8 cellular contexts compared by ENCODE assay signal in the genomic region with DNA sequence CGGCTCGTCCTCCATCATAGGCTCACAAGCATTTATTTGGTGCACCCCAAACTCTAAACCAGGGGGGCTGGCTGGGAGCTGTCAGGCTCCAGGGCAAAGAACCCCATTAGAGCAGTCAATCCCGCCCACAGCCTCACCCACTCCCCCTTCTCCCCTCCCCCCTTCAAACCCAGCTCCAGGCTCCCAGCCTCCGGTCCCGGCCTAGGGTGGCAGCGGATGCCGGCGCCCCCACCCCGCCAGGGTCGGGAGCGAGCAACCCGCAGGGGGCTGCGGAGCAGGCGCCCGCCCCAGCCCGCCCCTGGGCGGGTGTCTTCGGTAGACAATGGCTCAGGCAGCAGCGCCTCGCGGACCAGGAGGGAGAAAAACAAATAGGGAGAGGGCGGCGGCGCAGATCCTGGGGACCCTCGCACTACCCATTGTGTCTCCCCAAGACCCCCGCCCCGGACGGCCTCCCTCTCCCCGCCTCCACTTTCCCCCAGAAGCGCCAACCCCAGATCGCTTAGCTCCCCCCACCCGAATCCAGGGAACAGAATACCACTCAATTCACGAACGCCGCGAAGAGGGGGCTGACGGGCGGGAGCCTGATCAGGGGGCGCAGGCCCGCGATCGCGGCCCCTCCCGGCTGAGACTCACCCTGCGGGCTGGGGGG. TPM values are rescaled to one million over a fixed set of nuclear protein-coding genes. Genes with fewer than 3 reads are reported as not detected.
A peak's percentile ranks its signal among the peaks of the same experiment; 100 is the strongest.
DNase-seq lines count a peak whose midpoint lies in the region; ATAC-seq and TF ChIP-seq lines count a peak whose summit lies in the region.

No MANE protein-coding gene starts in this region.

- TF ChIP-seq CTCF in AG10803 (conservative IDR thresholded peaks at IDR 0.05; ENCODE audit: low read length) (no peak), WERI-Rb-1 (IDR thresholded peaks at IDR 0.05; ENCODE audit: low read depth, low read length) (no peak), fibroblast of the aortic adventitia (IDR thresholded peaks at IDR 0.05; ENCODE audit: insufficient read depth, low read length) (no peak), ovary (IDR thresholded peaks at IDR 0.05) (no peak)

- H3K9me2 ChIP-seq in GM23248 (ENCODE audit: insufficient read depth) = no peaks in the 10 kb centered on the region

- H3K27me3 ChIP-seq in GM23248 (replicated peaks; ENCODE audit: insufficient read depth) = peaks cover 20% of the 10 kb centered on the region; the same call in 1 of the 2 replicates
- H3K27me3 ChIP-seq in WERI-Rb-1 (ENCODE audit: insufficient read depth, low read depth, severe bottlenecking) = no peaks in the 10 kb centered on the region
- no peaks in the 10 kb centered on the region for H3K27me3 ChIP-seq in ovary

- H3K36me3 ChIP-seq in GM23248 (ENCODE audit: low read depth) (no peaks in the 10 kb centered on the region), WERI-Rb-1 (peaks cover 12% of the 10 kb centered on the region), ovary (no peaks in the 10 kb centered on the region)

- H3K27ac ChIP-seq in GM23248 = no peak overlapping the region
- peak overlapping the region; percentile 82 for H3K27ac ChIP-seq in WERI-Rb-1
- H3K27ac ChIP-seq in ovary = peak overlapping the region; percentile 47 to 72

- peak overlapping the region; percentile 77 for H3K9ac ChIP-seq in GM23248

- H3K9me3 ChIP-seq in GM23248 (ENCODE audit: low read depth) (no peaks in the 10 kb centered on the region), WERI-Rb-1 (ENCODE audit: severe bottlenecking) (no peaks in the 10 kb centered on the region), ovary (no peaks in the 10 kb centered on the region)

- H3K4me3 ChIP-seq in AG10803 (ENCODE audit: low read length) (peak overlapping the region; percentile 66), GM23248 (peak overlapping the region; percentile 80), WERI-Rb-1 (ENCODE audit: low read depth, low read length) (peak overlapping the region; percentile 92), fibroblast of the aortic adventitia (ENCODE audit: low read depth, low read length) (peak overlapping the region; percentile 72), ovary (peak overlapping the region; percentile 59)

- 0 out of 2 replicates have a peak, but pooled peaks cover 5% of the 10 kb centered on the region for H3F3A ChIP-seq in GM23248 (ENCODE audit: insufficient read depth)

- peaks cover 9% of the 10 kb centered on the region; the same call in 1 of the 2 replicates for H3K4me1 ChIP-seq in GM23248 (ENCODE audit: insufficient read depth)
- peaks cover 7% of the 10 kb centered on the region for H3K4me1 ChIP-seq in ovary (ENCODE audit: insufficient read depth)

- no peaks in the 10 kb centered on the region for H3K79me2 ChIP-seq in GM23248 (ENCODE audit: insufficient read depth)

- in situ Hi-C loops in GM23248 (cut with MboI) = no loop called here

- 3 to 4% methylated on average over 18 to 44 of the region's 45 CpGs for WGBS in GM23248 (ENCODE audit: low coverage in 1 of 2, low lambda C conversion rate in 2 of 2, missing lambda C conversion rate in 2 of 2), 2 experiments
- WGBS in ovary, 3 donors = 0 to 1% (median 1%) methylated on average over 34 to 45 of the region's 45 CpGs

- TF ChIP-seq EP300 in ovary (IDR thresholded peaks at IDR 0.05) = no peak

- TF ChIP-seq POLR2A in ovary (IDR thresholded peaks at IDR 0.05) = no peak

- intact Hi-C loops in ovary (cut with DNase I) = no loop called here

- no peak for DNase-seq in AG10803 (ENCODE audit: low read depth)
- peak; percentile 53 for DNase-seq in GM23248
- peak; percentile 60 for DNase-seq in WERI-Rb-1
- DNase-seq in fibroblast of the aortic adventitia (ENCODE audit: low read depth) = no peak
- peak in 1 of 5 donors; percentile 60 for DNase-seq in ovary
- no peak for DNase-seq in central memory CD4-positive, alpha-beta T cell

- peak overlapping the region; percentile 95 for H2AFZ ChIP-seq in GM23248

- H4K20me1 ChIP-seq in GM23248 (ENCODE audit: insufficient read depth) = no peaks in the 10 kb centered on the region

- ATAC-seq in GM21717 (IDR thresholded peaks at IDR 0.05; ENCODE audit: unreplicated experiment) (no peak), HG03442 (IDR thresholded peaks at IDR 0.05; ENCODE audit: unreplicated experiment) (no peak)

- H3K4me2 ChIP-seq in GM23248 (ENCODE audit: unreplicated experiment) = peak overlapping the region; percentile 92

RNA-seq across cellular contexts. Expression of gene FAM171A2, which starts 0.6 kb away (rescaled TPM):
- 4.6 and 4.8 TPM in 2 replicates for total RNA-seq in GM23248 (2014; rRNA removed; shearing (Covaris generic))
- polyA plus RNA-seq in GM23248 (2016; fragmentation: Nextera tagmentation; extraction: Ambion mirVana) (0.25 and 0.46 TPM in 2 replicates), ovary (1 to 10 TPM in 1 of 2 donors, under 1 TPM in 1; 0.17 to 3.6 TPM)
- total RNA-seq in fibroblast of the aortic adventitia (ENCODE audit: low replicate concordance) (3.1 and 18.5 TPM in 2 replicates), ovary (10 to 100 TPM in 6 of 7 donors, 1 to 10 TPM in 1; 8.5 to 23.7 (median 11.5) TPM)

RNA-seq across cellular contexts. Expression of gene GRN, which starts 18.0 kb away (rescaled TPM):
- 326 and 410 TPM in 2 replicates for total RNA-seq in GM23248 (2014; rRNA removed; shearing (Covaris generic))
- polyA plus RNA-seq in GM23248 (2016; fragmentation: Nextera tagmentation; extraction: Ambion mirVana) (440 and 446 TPM in 2 replicates), ovary (10 to 100 TPM; 70.6 to 86.5 TPM)
- total RNA-seq in fibroblast of the aortic adventitia (ENCODE audit: low replicate concordance) (241 and 592 TPM in 2 replicates), ovary (100 to 1,000 TPM in 4 of 7 donors, 10 to 100 TPM in 3; 79.7 to 173 (median 112) TPM)

RNA-seq across cellular contexts. Expression of gene ITGA2B, which starts 26.4 kb away (rescaled TPM):
- not detected in 2 replicates for total RNA-seq in GM23248 (2014; rRNA removed; shearing (Covaris generic))
- polyA plus RNA-seq in GM23248 (2016; fragmentation: Nextera tagmentation; extraction: Ambion mirVana) (not detected in 2 replicates), ovary (1 to 10 TPM in 1 of 2 donors, under 1 TPM in 1; 0.88 to 1.6 TPM)
- total RNA-seq in fibroblast of the aortic adventitia (ENCODE audit: low replicate concordance) (0.36 TPM in 1 of 2 replicates, not detected in the other), ovary (1 to 10 TPM in 6 of 7 donors, under 1 TPM in 1; 0.60 to 5.2 (median 2.2) TPM)

RNA-seq across cellular contexts. Expression of gene SLC25A39, which starts 38.5 kb away (rescaled TPM):
- 96.1 and 118 TPM in 2 replicates for total RNA-seq in GM23248 (2014; rRNA removed; shearing (Covaris generic))
- polyA plus RNA-seq in GM23248 (2016; fragmentation: Nextera tagmentation; extraction: Ambion mirVana) = 117 TPM in 2 replicates
- 61.5 and 62.7 TPM in 2 replicates for total RNA-seq in fibroblast of the aortic adventitia (ENCODE audit: low replicate concordance)
- total RNA-seq in ovary = 100 to 1,000 TPM in 1 of 7 donors, 10 to 100 TPM in 6; 47.7 to 111 (median 64.0) TPM
- polyA plus RNA-seq in ovary = 10 to 100 TPM; 15.9 to 46.1 TPM

RNA-seq across cellular contexts. Expression of gene RUNDC3A, which starts 54.7 kb away (rescaled TPM):
- total RNA-seq in GM23248 (2014; rRNA removed; shearing (Covaris generic)) = 0.11 TPM in 1 of 2 replicates, not detected in the other
- polyA plus RNA-seq in GM23248 (2016; fragmentation: Nextera tagmentation; extraction: Ambion mirVana) = 0.24 TPM in 1 of 2 replicates, not detected in the other
- not detected in 2 replicates for total RNA-seq in fibroblast of the aortic adventitia (ENCODE audit: low replicate concordance)
- 1 to 10 TPM in 3 of 7 donors, under 1 TPM in 4; 0.24 to 5.4 (median 0.69) TPM for total RNA-seq in ovary
- 1 to 10 TPM; 1.9 to 2.1 TPM for polyA plus RNA-seq in ovary

Comparison
In these comparisons a context has a peak if more than half of its experiments do, and no peak if none do; other contexts are left out.
1. DNase-seq: peak in GM23248 (single experiment) and WERI-Rb-1 (single experiment); none in AG10803 (single experiment), fibroblast of the aortic adventitia (single experiment) and central memory CD4-positive, alpha-beta T cell (single experiment).
2. Peak in every context shown above with its lines, with median percentiles within 50 percentile points of each other: H3K4me3 ChIP-seq.